21 cellular contexts compared by ENCODE assay signal in genomic region chr20:63525185-63525584, GRCh38. TPM values are rescaled to one million over a fixed set of nuclear protein-coding genes. Genes with fewer than 3 reads are reported as not detected.
"Had no signal": no experiment of that assay in that cellular context is flagged by ENCODE, and none has a peak within 500 bp of the region (broad histone marks: within the 10 kb centered on the region; RNA-seq: fewer than 3 reads in every experiment).

No MANE protein-coding gene starts in this region.

- H3K9me3 ChIP-seq: body of pancreas, right lobe of liver had no signal

- H3K36me3 ChIP-seq: right lobe of liver had no signal

- H3K9me3 Mint-ChIP-seq: natural killer cell treated with Interleukin-12 subunit alpha and Interleukin-12 subunit beta and Interleukin-15 and Interleukin-18, amount 100 ng/mL, for 72 hours; T-helper 2 cell treated with Interferon-gamma antibody and Interleukin-4, amounts not matched to agents 5 μg/mL and 100 μg/mL, for 36 hours had no signal

- H3K27ac ChIP-seq: body of pancreas, right lobe of liver had no signal

- H3K4me3 Mint-ChIP-seq: activated naive CD8-positive, alpha-beta T cell treated with anti-CD3 and anti-CD28 coated beads for 36 hours; natural killer cell treated with Interleukin-12 subunit alpha and Interleukin-12 subunit beta and Interleukin-15 and Interleukin-18, amount 100 ng/mL, for 72 hours; stimulated activated naive CD8-positive, alpha-beta T cell treated with anti-CD3 and anti-CD28 coated beads, Interleukin-15, amount 100 ng/mL, for 72 hours; T-helper 2 cell treated with Interferon-gamma antibody and Interleukin-4, amounts not matched to agents 5 μg/mL and 100 μg/mL, for 36 hours had no signal

- ATAC-seq: body of pancreas; natural killer cell treated with Interleukin-12 subunit alpha and Interleukin-12 subunit beta and Interleukin-15 and Interleukin-18, amount 100 ng/mL, for 72 hours; right lobe of liver; stimulated activated naive CD8-positive, alpha-beta T cell treated with anti-CD3 and anti-CD28 coated beads, Interleukin-15, amount 100 ng/mL, for 72 hours had no signal

- H3K36me3 Mint-ChIP-seq: natural killer cell treated with Interleukin-12 subunit alpha and Interleukin-12 subunit beta and Interleukin-15 and Interleukin-18, amount 100 ng/mL, for 72 hours had no signal

- H3K4me3 ChIP-seq: body of pancreas, right lobe of liver, smooth muscle cell had no signal

- DNase-seq: activated CD4-positive, alpha-beta T cell treated with anti-CD3 and anti-CD28 coated beads, Interleukin-2, amount 50 U/mL, for 1 hour; activated CD4-positive, CD25-positive, alpha-beta regulatory T cell; activated CD8-positive, alpha-beta memory T cell treated with anti-CD3 and anti-CD28 coated beads for 24 hours; activated naive CD8-positive, alpha-beta T cell treated with anti-CD3 and anti-CD28 coated beads for 36 hours; amygdala; cortex of kidney; effector CD8-positive, alpha-beta T cell; foreskin melanocyte; mesenchymal stem cell; stimulated activated naive CD8-positive, alpha-beta T cell treated with anti-CD3 and anti-CD28 coated beads, Interleukin-15, amount 100 ng/mL, for 72 hours had no signal

- H3K27ac Mint-ChIP-seq: activated naive CD8-positive, alpha-beta T cell treated with anti-CD3 and anti-CD28 coated beads for 36 hours; natural killer cell treated with Interleukin-12 subunit alpha and Interleukin-12 subunit beta and Interleukin-15 and Interleukin-18, amount 100 ng/mL, for 72 hours; stimulated activated naive CD8-positive, alpha-beta T cell treated with anti-CD3 and anti-CD28 coated beads, Interleukin-15, amount 100 ng/mL, for 72 hours; T-helper 2 cell treated with Interferon-gamma antibody and Interleukin-4, amounts not matched to agents 5 μg/mL and 100 μg/mL, for 36 hours had no signal

- H3K27me3 ChIP-seq: body of pancreas, right lobe of liver had no signal

- H3K27me3 Mint-ChIP-seq: activated naive CD8-positive, alpha-beta T cell treated with anti-CD3 and anti-CD28 coated beads for 36 hours; natural killer cell treated with Interleukin-12 subunit alpha and Interleukin-12 subunit beta and Interleukin-15 and Interleukin-18, amount 100 ng/mL, for 72 hours; stimulated activated naive CD8-positive, alpha-beta T cell treated with anti-CD3 and anti-CD28 coated beads, Interleukin-15, amount 100 ng/mL, for 72 hours had no signal

RNA-seq across cellular contexts. Expression of gene PTK6, which starts 12.0 kb away (rescaled TPM):
- total RNA-seq: smooth muscle cell, temporal lobe had no signal

RNA-seq across cellular contexts. Expression of gene SRMS, which starts 22.4 kb away (rescaled TPM):
- total RNA-seq: activated naive CD8-positive, alpha-beta T cell treated with anti-CD3 and anti-CD28 coated beads for 36 hours; body of pancreas; fibroblast of lung; kidney epithelial cell; liver; natural killer cell treated with Interleukin-12 subunit alpha and Interleukin-12 subunit beta and Interleukin-15 and Interleukin-18, amount 100 ng/mL, for 72 hours; omental fat pad; pulmonary artery endothelial cell; right lobe of liver; smooth muscle cell; temporal lobe had no signal

RNA-seq across cellular contexts. Expression of gene FNDC11, which starts 28.8 kb away (rescaled TPM):
- total RNA-seq: right lobe of liver had no signal
